Comparison of ENCODE assay signal across 8 cellular contexts in genomic region chr13:32309812-32310706, GRCh38. TPM values are rescaled to one million over a fixed set of nuclear protein-coding genes. Genes with fewer than 3 reads are reported as not detected.
A peak's percentile ranks its signal among the peaks of the same experiment; 100 is the strongest.
DNase-seq lines count a peak whose midpoint lies in the region; ATAC-seq and TF ChIP-seq lines count a peak whose summit lies in the region.

No MANE protein-coding gene starts in this region.

- H3K9ac ChIP-seq in liver (ENCODE audit: low read depth in 1 of 2, low read length in 2 of 2) = peak overlapping the region in 1 of 2 donors; percentile 50

- no peaks in the 10 kb centered on the region for H3K36me3 Mint-ChIP-seq in CD4-positive, CD25-positive, alpha-beta regulatory T cell

- peak in 2 of 3 donors; percentile 44 to 69 for DNase-seq in CD4-positive, CD25-positive, alpha-beta regulatory T cell
- DNase-seq in OCI-M1 (lab: John Stamatoyannopoulos, UW) (peak; percentile 76), cerebellar cortex (ENCODE audit: low spot score) (peak; percentile 57), thoracic aorta (ENCODE audit: low spot score) (no peak)

- WGBS in liver = 22% methylated on average over 19 of the region's 19 CpGs

- H3K27ac Mint-ChIP-seq in CD4-positive, CD25-positive, alpha-beta regulatory T cell = no peak overlapping the region

- peak; percentile 52 to 57 for ATAC-seq in CD4-positive, CD25-positive, alpha-beta regulatory T cell (ENCODE audit: low read depth in 2 of 2)
- peak; percentile 68 for ATAC-seq in GM18517 (IDR thresholded peaks at IDR 0.05; ENCODE audit: unreplicated experiment)
- peak; percentile 63 for ATAC-seq in HG03135 (IDR thresholded peaks at IDR 0.05; ENCODE audit: unreplicated experiment)
- no peak for ATAC-seq in thoracic aorta (ENCODE audit: insufficient number of reproducible peaks, low FRiP score, low read depth)
- ATAC-seq in HG03045 (IDR thresholded peaks at IDR 0.05; ENCODE audit: unreplicated experiment) = no peak

- H3K27me3 Mint-ChIP-seq in CD4-positive, CD25-positive, alpha-beta regulatory T cell = peaks cover 13% of the 10 kb centered on the region

- peaks cover 4% of the 10 kb centered on the region for H3K27me3 ChIP-seq in CD4-positive, CD25-positive, alpha-beta regulatory T cell (ENCODE audit: control insufficient read depth, insufficient read depth, low read length)
- no peaks in the 10 kb centered on the region for H3K27me3 ChIP-seq in liver (ENCODE audit: control insufficient read depth in 4 of 4, insufficient read depth in 4 of 4, low read length in 3 of 4)
- H3K27me3 ChIP-seq in thoracic aorta (replicated peaks; ENCODE audit: insufficient read depth) = no peaks in the 10 kb centered on the region

- peak; percentile 84 to 89 for TF ChIP-seq RAD21 in liver (IDR thresholded peaks at IDR 0.05)

- H3K4me1 ChIP-seq in CD4-positive, CD25-positive, alpha-beta regulatory T cell (ENCODE audit: control insufficient read depth, insufficient read depth, low read length, poor library complexity, severe bottlenecking) = peaks cover 4% of the 10 kb centered on the region
- H3K4me1 ChIP-seq in liver (ENCODE audit: control insufficient read depth in 4 of 4, insufficient read depth in 4 of 4, low read length in 3 of 4) = peaks cover 0 to 4% (median 3%) of the 10 kb centered on the region in 4 donors
- H3K4me1 ChIP-seq in thoracic aorta (ENCODE audit: control insufficient read depth in 1 of 2, low read depth in 2 of 2) = peaks cover 4 to 15% of the 10 kb centered on the region in 2 donors

- peak overlapping the region; percentile 22 for H3K4me3 ChIP-seq in CD4-positive, CD25-positive, alpha-beta regulatory T cell (ENCODE audit: low read depth, low read length)
- H3K4me3 ChIP-seq in liver (ENCODE audit: low read depth in 1 of 3, low read length in 3 of 3) (peak overlapping the region in 2 of 3 donors; percentile 20 to 25), thoracic aorta (peak overlapping the region; percentile 65)

- TF ChIP-seq CTCF in liver (IDR thresholded peaks at IDR 0.05; ENCODE audit: low read depth, low read length, missing input control) (peak; percentile 80), thoracic aorta (IDR thresholded peaks at IDR 0.05) (peak; percentile 86)

- peaks cover 0 to 21% (median 11%) of the 10 kb centered on the region in 4 donors for H3K4me1 Mint-ChIP-seq in CD4-positive, CD25-positive, alpha-beta regulatory T cell

- H3K36me3 ChIP-seq in CD4-positive, CD25-positive, alpha-beta regulatory T cell (ENCODE audit: control insufficient read depth, insufficient read depth, low read length) = no peaks in the 10 kb centered on the region
- no peaks in the 10 kb centered on the region for H3K36me3 ChIP-seq in liver (ENCODE audit: control insufficient read depth in 4 of 4, insufficient read depth in 3 of 4, low read depth in 1 of 4, low read length in 3 of 4)
- no peaks in the 10 kb centered on the region for H3K36me3 ChIP-seq in thoracic aorta

- no peaks in the 10 kb centered on the region for H3K9me3 ChIP-seq in CD4-positive, CD25-positive, alpha-beta regulatory T cell (ENCODE audit: control insufficient read depth in 2 of 2, low read length in 2 of 2)
- H3K9me3 ChIP-seq in liver (ENCODE audit: control insufficient read depth in 4 of 4, low read length in 3 of 4) (no peaks in the 10 kb centered on the region), thoracic aorta (no peaks in the 10 kb centered on the region)

- H3K4me3 Mint-ChIP-seq in CD4-positive, CD25-positive, alpha-beta regulatory T cell = peak overlapping the region in 1 of 4 donors; percentile 73

- no peak overlapping the region for H3K27ac ChIP-seq in CD4-positive, CD25-positive, alpha-beta regulatory T cell (ENCODE audit: insufficient read depth, low read length, poor library complexity, severe bottlenecking)
- H3K27ac ChIP-seq in liver (ENCODE audit: low read depth in 1 of 2, low read length in 2 of 2) (no peak overlapping the region), thoracic aorta (peak overlapping the region; percentile 50 to 57)

- H3K9me3 Mint-ChIP-seq in CD4-positive, CD25-positive, alpha-beta regulatory T cell = no peaks in the 10 kb centered on the region

TF ChIP-seq in liver, 16 proteins besides CTCF, POLR2A, EP300 and RAD21:
- TF ChIP-seq SP1 (IDR thresholded peaks at IDR 0.05) (peak; percentile 49), RXRA (IDR thresholded peaks at IDR 0.05) (peak; percentile 50 to 76), GABPA (IDR thresholded peaks at IDR 0.05 in 1 of 2, conservative IDR thresholded peaks at IDR 0.05 in 1 of 2) (no peak), NR2F2 (IDR thresholded peaks at IDR 0.05) (no peak), EGR1 (IDR thresholded peaks at IDR 0.05; ENCODE audit: low read depth in 2 of 2) (no peak), MAX (IDR thresholded peaks at IDR 0.05) (peak; percentile 36), ATF3 (IDR thresholded peaks at IDR 0.05) (peak; percentile 14), YY1 (IDR thresholded peaks at IDR 0.05) (peak; percentile 47), HNF4G (IDR thresholded peaks at IDR 0.05) (no peak), HNF4A (conservative IDR thresholded peaks at IDR 0.05) (peak; percentile 49 to 71), FOXA2 (IDR thresholded peaks at IDR 0.05) (no peak), ZBTB33 (IDR thresholded peaks at IDR 0.05) (peak; percentile 18)

RNA-seq across cellular contexts. Expression of gene ZAR1L, which starts 5.1 kb away (rescaled TPM):
- not detected for total RNA-seq in CD4-positive, CD25-positive, alpha-beta regulatory T cell
- under 1 TPM in 1 of 4 donors, not detected in 3; 0.16 TPM for polyA plus RNA-seq in CD4-positive, CD25-positive, alpha-beta regulatory T cell
- total RNA-seq in liver (not detected), thoracic aorta (not detected)
- not detected for polyA plus RNA-seq in liver

RNA-seq across cellular contexts. Expression of gene BRCA2, which starts 5.2 kb away (rescaled TPM):
- total RNA-seq in CD4-positive, CD25-positive, alpha-beta regulatory T cell = 7.6 TPM
- 1 to 10 TPM; 1.3 to 2.5 (median 1.9) TPM for polyA plus RNA-seq in CD4-positive, CD25-positive, alpha-beta regulatory T cell
- total RNA-seq in liver = 10 to 100 TPM in 1 of 2 donors, under 1 TPM in 1; 0.84 to 10.8 TPM
- polyA plus RNA-seq in liver = under 1 TPM; 0.39 to 0.88 TPM
- total RNA-seq in thoracic aorta = 1 to 10 TPM; 1.5 to 4.6 TPM

Comparison
In these comparisons a context has a peak if more than half of its experiments do, and no peak if none do; other contexts are left out.
1. ATAC-seq: peak in CD4-positive, CD25-positive, alpha-beta regulatory T cell (2 of 2), GM18517 (single experiment) and HG03135 (single experiment); none in thoracic aorta (single experiment) and HG03045 (single experiment).
2. H3K27ac ChIP-seq: peak in thoracic aorta (2 of 2); none in CD4-positive, CD25-positive, alpha-beta regulatory T cell (single experiment) and liver (0 of 2).
3. Peak in every context shown above with its lines, with median percentiles within 50 percentile points of each other: H3K4me3 ChIP-seq.